ENCODE assay signal across 1 cellular context in genomic region chr6:31446999-31447789, GRCh38. TPM values are rescaled to one million over a fixed set of nuclear protein-coding genes. Genes with fewer than 3 reads are reported as not detected.
"Had no signal": no experiment of that assay in that cellular context is flagged by ENCODE, and none has a peak within 500 bp of the region (broad histone marks: within the 10 kb centered on the region; RNA-seq: fewer than 3 reads in every experiment).

No MANE protein-coding gene starts in this region.

RNA-seq across cellular contexts. Expression of gene MICB, which starts 50.8 kb away (rescaled TPM):
- total RNA-seq: HT1080 had no signal
